In genomic region chr11:128492903-128493569, GRCh38 we compare ENCODE assay signal across 9 cellular contexts.
DNase-seq lines count a peak whose midpoint lies in the region; ATAC-seq and TF ChIP-seq lines count a peak whose summit lies in the region.
"Had no signal": no experiment of that assay in that cellular context is flagged by ENCODE, and none has a peak within 500 bp of the region (broad histone marks: within the 10 kb centered on the region; RNA-seq: fewer than 3 reads in every experiment).

No MANE protein-coding gene starts in this region.

- ATAC-seq in GM19035 (IDR thresholded peaks at IDR 0.05; ENCODE audit: unreplicated experiment), result no peak
- no peak for ATAC-seq in GM21528 (IDR thresholded peaks at IDR 0.05; ENCODE audit: low FRiP score, unreplicated experiment)
- no peak for ATAC-seq in HG02759 (IDR thresholded peaks at IDR 0.05; ENCODE audit: unreplicated experiment)

- H3K36me3 ChIP-seq in OCI-LY7 (ENCODE audit: insufficient read depth, low read length) (peaks cover 100% of the 10 kb centered on the region), colonic mucosa (no peaks in the 10 kb centered on the region), sigmoid colon (peaks cover 4 to 23% (median 8%) of the 10 kb centered on the region in 4 donors)

- no peak overlapping the region for H2AFZ ChIP-seq in OCI-LY7 (ENCODE audit: low read length)

- no peak for TF ChIP-seq POLR2A in sigmoid colon (IDR thresholded peaks at IDR 0.05)

- H3K4me1 ChIP-seq in OCI-LY7 (ENCODE audit: insufficient read depth, low read length, poor library complexity, severe bottlenecking), result peaks cover 70% of the 10 kb centered on the region
- H3K4me1 ChIP-seq in colonic mucosa, result peaks cover 13% of the 10 kb centered on the region
- peaks cover 0 to 53% (median 25%) of the 10 kb centered on the region in 4 donors for H3K4me1 ChIP-seq in sigmoid colon

- no TSS peak for BruUV-seq in OCI-LY7 (replicated peaks; lab: Mats Ljungman, UMichigan)

- no peak for TF ChIP-seq EP300 in sigmoid colon (IDR thresholded peaks at IDR 0.05)

- DNase-seq in DMS53 treated with DMSO at 0.1 percent for 48 hours (lab: John Stamatoyannopoulos, UW; ENCODE audit: unreplicated experiment) (peak; percentile 18), OCI-LY7 (ENCODE audit: low spot score) (no peak), colonic mucosa (no peak), sigmoid colon (no peak), NCI-H1930 (lab: John Stamatoyannopoulos, UW) (no peak)
- DNase-seq: NCI-H1436 had no signal

- H3K79me2 ChIP-seq in OCI-LY7 (ENCODE audit: insufficient read depth, low read depth, low read length), result peaks cover 100% of the 10 kb centered on the region

- no peak overlapping the region for H3K9ac ChIP-seq in colonic mucosa (ENCODE audit: low read depth in 2 of 2, low read length in 2 of 2)

- intact Hi-C loops in OCI-LY7 (cut with micrococcal nuclease; ENCODE audit: unreplicated experiment), result no loop called here
- intact Hi-C loops in colonic mucosa (cut with DNase I), result no loop called here
- intact Hi-C loops in sigmoid colon (cut with DNase I), result no loop called here

- H3K9me2 ChIP-seq in OCI-LY7 (ENCODE audit: insufficient read depth, low read length), result no peaks in the 10 kb centered on the region

- H4K20me1 ChIP-seq in OCI-LY7 (ENCODE audit: insufficient read depth, low read length), result peaks cover 53% of the 10 kb centered on the region

- no peaks in the 10 kb centered on the region for H3K27me3 ChIP-seq in colonic mucosa
- no peaks in the 10 kb centered on the region for H3K27me3 ChIP-seq in sigmoid colon

- peak overlapping the region; percentile 14; the same call in 1 of the 2 replicates for H3K4me2 ChIP-seq in OCI-LY7 (ENCODE audit: low read length)

- CTCF ChIA-PET in OCI-LY7 (lab: Charles Lee; ENCODE audit: unreplicated experiment), result no interaction called here

- H3K9me3 ChIP-seq in OCI-LY7 (ENCODE audit: low read length) (no peaks in the 10 kb centered on the region), colonic mucosa (no peaks in the 10 kb centered on the region), sigmoid colon (no peaks in the 10 kb centered on the region)

- POLR2A ChIA-PET in OCI-LY7 (lab: Charles Lee), result interaction anchor here (0.6 to 1.8 kb wide), 3 partner anchors 9 to 91 kb away, joined by 3 to 5 read pairs (median 3); no protein-coding TSS in a partner anchor

- 66 to 80% methylated on average over 5 of the region's 5 CpGs for WGBS in sigmoid colon, 2 donors

- TF ChIP-seq CTCF in OCI-LY7 (conservative IDR thresholded peaks at IDR 0.05; ENCODE audit: low read length), result no peak
- no peak for TF ChIP-seq CTCF in colonic mucosa (IDR thresholded peaks at IDR 0.05)
- TF ChIP-seq CTCF in sigmoid colon (IDR thresholded peaks at IDR 0.05), result no peak

- H3K4me3 ChIP-seq in OCI-LY7 (ENCODE audit: low read depth, low read length, poor library complexity, severe bottlenecking) (no peak overlapping the region), colonic mucosa (no peak overlapping the region), sigmoid colon (no peak overlapping the region)

- H3K27ac ChIP-seq in OCI-LY7 (ENCODE audit: low read depth, low read length, poor library complexity, severe bottlenecking) (peak overlapping the region; percentile 19), colonic mucosa (peak overlapping the region; percentile 43), sigmoid colon (peak overlapping the region; percentile 4 to 47 (median 37))
